Comparison of ENCODE assay signal across 1 cellular context in the genomic region with DNA sequence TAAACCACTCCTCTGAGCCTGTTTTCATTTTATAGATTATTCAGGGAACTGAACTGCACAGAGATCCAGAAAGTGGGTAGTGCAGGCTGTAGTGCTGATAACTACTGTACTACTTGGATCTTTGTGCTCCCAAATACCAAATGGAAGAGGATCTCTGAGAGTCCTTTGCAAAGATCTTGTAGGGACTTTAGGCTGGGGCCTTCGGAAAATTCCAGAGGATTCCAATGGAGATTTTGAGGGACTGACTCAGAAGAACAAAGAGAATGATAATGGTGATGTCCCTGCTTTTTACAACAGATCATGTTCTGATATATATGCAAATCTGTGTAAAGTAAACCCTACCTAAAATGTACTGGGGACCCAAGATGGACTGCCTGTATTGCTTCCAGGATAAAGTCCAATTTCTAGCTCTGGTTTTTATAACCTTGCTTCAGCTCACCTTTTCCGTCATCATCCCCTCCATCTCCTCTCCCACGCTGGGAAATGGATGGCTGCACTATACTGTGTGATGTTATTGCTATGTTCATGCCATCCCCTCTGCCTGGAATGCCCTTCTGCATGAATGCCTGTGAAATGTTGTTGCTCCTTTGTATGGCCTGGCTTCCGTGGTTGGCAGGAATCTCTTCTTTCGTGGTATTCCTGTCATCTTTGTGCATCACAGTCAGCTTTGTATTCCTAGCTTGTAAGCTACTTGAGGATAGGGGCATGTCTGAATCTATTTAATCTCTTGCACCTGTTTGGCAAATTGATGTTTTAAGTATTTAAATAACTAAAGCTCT.
TF ChIP-seq lines count a peak whose summit lies in the region.

No MANE protein-coding gene starts in this region.

TF ChIP-seq in endothelial cell of umbilical vein, 7 proteins besides CTCF, POLR2A, EP300 and RAD21:
- TF ChIP-seq, protein P1, sequence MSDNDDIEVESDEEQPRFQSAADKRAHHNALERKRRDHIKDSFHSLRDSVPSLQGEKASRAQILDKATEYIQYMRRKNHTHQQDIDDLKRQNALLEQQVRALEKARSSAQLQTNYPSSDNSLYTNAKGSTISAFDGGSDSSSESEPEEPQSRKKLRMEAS (IDR thresholded peaks at IDR 0.05; ENCODE audit: insufficient read depth, insufficient read length), result no peak
- TF ChIP-seq JUN (IDR thresholded peaks at IDR 0.05; ENCODE audit: borderline replicate concordance, insufficient read depth, insufficient read length, low read depth) (no peak), GATA2 (IDR thresholded peaks at IDR 0.05; ENCODE audit: insufficient read depth, insufficient read length, low read depth, low read length) (no peak), EZH2 (IDR thresholded peaks at IDR 0.05; ENCODE audit: borderline replicate concordance, low read depth, low read length, severe bottlenecking) (no peak)
